21 cellular contexts compared by ENCODE assay signal in the genomic region with DNA sequence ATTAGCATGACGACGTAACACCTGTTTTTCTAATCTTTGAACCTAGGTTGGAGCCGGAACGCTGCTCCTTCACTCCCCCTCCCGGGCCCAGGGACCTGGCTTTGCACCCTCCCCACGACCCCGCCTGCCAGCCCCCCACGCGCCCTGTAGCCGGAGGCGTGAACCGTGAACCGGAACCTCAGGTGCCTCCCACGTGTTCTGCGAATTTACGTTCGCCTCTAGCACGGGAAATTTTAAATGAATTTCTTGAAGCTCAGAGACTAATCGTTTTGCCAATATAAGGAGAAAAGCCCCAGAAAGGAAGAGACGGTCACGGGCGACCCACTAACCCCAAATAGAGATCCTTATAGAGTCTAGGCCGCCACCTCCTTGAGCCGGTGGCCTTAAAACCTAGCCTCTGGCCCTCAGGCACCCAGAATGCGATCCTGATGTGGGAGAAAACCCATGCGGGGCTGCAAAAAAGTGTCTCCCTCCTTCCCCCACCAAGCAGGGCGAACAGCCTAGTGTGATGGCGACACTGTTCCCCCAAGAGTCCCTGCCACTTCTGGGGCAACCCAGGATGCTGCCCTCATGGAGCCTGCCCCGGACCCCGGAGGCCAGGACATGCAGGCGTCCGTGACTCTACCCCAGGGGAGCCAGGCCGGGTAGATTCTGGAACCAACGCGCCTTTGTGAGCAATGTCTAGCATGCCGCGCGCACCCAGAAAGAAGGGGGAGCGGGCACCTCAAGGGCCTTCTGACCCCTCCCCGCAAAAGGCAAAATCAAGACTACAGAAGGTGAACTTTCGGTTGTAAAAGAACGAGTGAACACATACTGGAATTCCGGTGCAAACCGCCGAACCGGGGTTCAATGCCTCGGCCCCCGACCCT. TPM values are rescaled to one million over a fixed set of nuclear protein-coding genes. Genes with fewer than 3 reads are reported as not detected.
DNase-seq lines count a peak whose midpoint lies in the region; ATAC-seq, FAIRE-seq and TF ChIP-seq lines count a peak whose summit lies in the region.
"Had no signal": no experiment of that assay in that cellular context is flagged by ENCODE, and none has a peak within 500 bp of the region (broad histone marks: within the 10 kb centered on the region; RNA-seq: fewer than 3 reads in every experiment).

No MANE protein-coding gene starts in this region.

- no peak overlapping the region for H3K27ac Mint-ChIP-seq in osteocyte (ENCODE audit: unreplicated experiment)
- H3K27ac Mint-ChIP-seq in stimulated activated naive CD8-positive, alpha-beta T cell treated with anti-CD3 and anti-CD28 coated beads, Interleukin-15, amount 100 ng/mL, for 72 hours, result peak overlapping the region in 1 of 2 donors; percentile 82
- H3K27ac Mint-ChIP-seq: activated T-helper 2 cell treated with anti-CD3 and anti-CD28 coated beads, Interferon-gamma antibody, Interleukin-2, Interleukin-4, amounts not matched to agents 10 μg/mL and 5 μg/mL and 100 μg/mL, durations not matched to agents 14 hours and 24 hours and 36 hours had no signal

- peak; percentile 35 for DNase-seq in GM20000 (ENCODE audit: low spot score)
- DNase-seq in kidney, result peak; percentile 83
- peak; percentile 71 for DNase-seq in osteocyte (ENCODE audit: extremely low spot score, unreplicated experiment)
- DNase-seq in COR-L47 (lab: John Stamatoyannopoulos, UW), result no peak
- no peak for DNase-seq in stimulated activated naive CD8-positive, alpha-beta T cell treated with anti-CD3 and anti-CD28 coated beads, Interleukin-15, amount 100 ng/mL, for 72 hours
- no peak for DNase-seq in tibial nerve (ENCODE audit: low spot score in 2 of 2)
- DNase-seq: AML-193, amniotic stem cell, caudate nucleus, heart left ventricle, NCI-H1105 treated with DMSO at 0.1 percent for 48 hours, NCI-H2171 treated with DMSO at 0.1 percent for 48 hours, spleen, SW 1271, transverse colon had no signal

- H3F3A ChIP-seq in SU-DHL-6 (ENCODE audit: insufficient read depth), result no peaks in the 10 kb centered on the region

- no peaks in the 10 kb centered on the region for H3K9me3 Mint-ChIP-seq in osteocyte (ENCODE audit: unreplicated experiment)
- H3K9me3 Mint-ChIP-seq in stimulated activated naive CD8-positive, alpha-beta T cell treated with anti-CD3 and anti-CD28 coated beads, Interleukin-15, amount 100 ng/mL, for 72 hours, result peaks cover 5 to 14% of the 10 kb centered on the region in 2 donors

- peaks cover 91% of the 10 kb centered on the region for H3K27me3 Mint-ChIP-seq in osteocyte (ENCODE audit: unreplicated experiment)
- no peaks in the 10 kb centered on the region for H3K27me3 Mint-ChIP-seq in stimulated activated naive CD8-positive, alpha-beta T cell treated with anti-CD3 and anti-CD28 coated beads, Interleukin-15, amount 100 ng/mL, for 72 hours

- TF ChIP-seq POLR2A in tibial nerve (IDR thresholded peaks at IDR 0.05), result no peak

- FAIRE-seq in kidney (lab: Jason Lieb, UNC), result no peak

- no peaks in the 10 kb centered on the region for H3K79me2 ChIP-seq in SU-DHL-6 (ENCODE audit: insufficient read depth, low read length)

- no peak overlapping the region for H3K27ac ChIP-seq in SU-DHL-6 (ENCODE audit: low read depth, low read length)
- H3K27ac ChIP-seq in kidney (ENCODE audit: low read depth in 2 of 2, low read length in 2 of 2), result peak overlapping the region; percentile 86 to 94
- H3K27ac ChIP-seq in tibial nerve, result no peak overlapping the region
- H3K27ac ChIP-seq: heart left ventricle, spleen, transverse colon had no signal

- no peak overlapping the region for H3K4me3 Mint-ChIP-seq in osteocyte (ENCODE audit: unreplicated experiment)
- H3K4me3 Mint-ChIP-seq in stimulated activated naive CD8-positive, alpha-beta T cell treated with anti-CD3 and anti-CD28 coated beads, Interleukin-15, amount 100 ng/mL, for 72 hours, result peak overlapping the region in 1 of 2 donors; percentile 35

- peak overlapping the region; percentile 43 for H2AFZ ChIP-seq in SU-DHL-6 (ENCODE audit: low read depth, low read length, severe bottlenecking)

- WGBS in tibial nerve, 2 donors, result 11 to 12% methylated on average over 30 to 47 of the region's 48 CpGs

- no peak for ATAC-seq in stimulated activated naive CD8-positive, alpha-beta T cell treated with anti-CD3 and anti-CD28 coated beads, Interleukin-15, amount 100 ng/mL, for 72 hours
- ATAC-seq in GM18519 (IDR thresholded peaks at IDR 0.05; ENCODE audit: low FRiP score, unreplicated experiment), result no peak
- ATAC-seq: heart left ventricle had no signal

- no peak for TF ChIP-seq CTCF in GM20000 (IDR thresholded peaks at IDR 0.05; ENCODE audit: extremely low read depth, missing control alignments)
- TF ChIP-seq CTCF in SU-DHL-6 (IDR thresholded peaks at IDR 0.05; ENCODE audit: insufficient read depth, low read length, poor library complexity, severe bottlenecking), result no peak
- TF ChIP-seq CTCF in kidney (IDR thresholded peaks at IDR 0.05; ENCODE audit: borderline replicate concordance, extremely low read depth, insufficient read depth), result no peak
- TF ChIP-seq CTCF in osteocyte (IDR thresholded peaks at IDR 0.05), result no peak
- no peak for TF ChIP-seq CTCF in tibial nerve (IDR thresholded peaks at IDR 0.05)

- H3K9me2 ChIP-seq in SU-DHL-6 (replicated peaks; ENCODE audit: insufficient read depth, low read length), result no peaks in the 10 kb centered on the region

- peaks cover 0 to 3% of the 10 kb centered on the region in 2 donors for H3K4me1 ChIP-seq in kidney (ENCODE audit: control insufficient read depth in 1 of 2, insufficient read depth in 1 of 2, low read depth in 1 of 2, low read length in 2 of 2)
- H3K4me1 ChIP-seq in tibial nerve, result peaks cover 0 to 47% (median 8%) of the 10 kb centered on the region in 4 donors

- no peaks in the 10 kb centered on the region for H4K20me1 ChIP-seq in SU-DHL-6 (ENCODE audit: low read depth, low read length)

- H3K36me3 ChIP-seq in SU-DHL-6 (ENCODE audit: low read length), result no peaks in the 10 kb centered on the region
- peaks cover 0 to 5% of the 10 kb centered on the region in 2 donors for H3K36me3 ChIP-seq in kidney (ENCODE audit: control insufficient read depth in 1 of 2, insufficient read depth in 2 of 2, low read length in 2 of 2)
- no peaks in the 10 kb centered on the region for H3K36me3 ChIP-seq in tibial nerve
- H3K36me3 ChIP-seq: heart left ventricle, spleen, transverse colon had no signal

- H3K27me3 ChIP-seq in SU-DHL-6 (ENCODE audit: low read length), result no peaks in the 10 kb centered on the region
- H3K27me3 ChIP-seq in tibial nerve, result peaks cover 5 to 99% of the 10 kb centered on the region in 2 donors

- intact Hi-C loops in kidney (cut with DNase I), result no loop called here

- peaks cover 2% of the 10 kb centered on the region for H3K36me3 Mint-ChIP-seq in osteocyte (ENCODE audit: unreplicated experiment)

- H3K4me1 Mint-ChIP-seq in osteocyte (ENCODE audit: unreplicated experiment), result peaks cover 35% of the 10 kb centered on the region
- peaks cover 42% of the 10 kb centered on the region for H3K4me1 Mint-ChIP-seq in stimulated activated naive CD8-positive, alpha-beta T cell treated with anti-CD3 and anti-CD28 coated beads, Interleukin-15, amount 100 ng/mL, for 72 hours

- H3K4me3 ChIP-seq in SU-DHL-6 (ENCODE audit: insufficient read depth, low read length, poor library complexity, severe bottlenecking) (no peak overlapping the region), kidney (ENCODE audit: low read length in 2 of 2) (peak overlapping the region; percentile 33 to 77), tibial nerve (no peak overlapping the region)
- H3K4me3 ChIP-seq: heart left ventricle, spleen, transverse colon had no signal

- no peak overlapping the region for H3K4me2 ChIP-seq in SU-DHL-6 (ENCODE audit: low read depth, low read length, poor library complexity, severe bottlenecking)

- H3K9me3 ChIP-seq in SU-DHL-6 (ENCODE audit: insufficient read depth, low read length) (no peaks in the 10 kb centered on the region), kidney (ENCODE audit: control insufficient read depth in 1 of 2, low read length in 2 of 2) (no peaks in the 10 kb centered on the region), tibial nerve (no peaks in the 10 kb centered on the region)
- H3K9me3 ChIP-seq: heart left ventricle, transverse colon had no signal

- TF ChIP-seq EP300 in tibial nerve (IDR thresholded peaks at IDR 0.05), result no peak

- H3K9ac ChIP-seq in SU-DHL-6 (ENCODE audit: low read length) (no peak overlapping the region), kidney (ENCODE audit: low read length in 2 of 2) (peak overlapping the region; percentile 24 to 67)

RNA-seq across cellular contexts. Expression of a gene that starts 2.7 kb away (rescaled TPM):
- 31.8 TPM for total RNA-seq in kidney
- 4.4 TPM for polyA plus RNA-seq in kidney (ENCODE audit: insufficient read depth, low read depth, low replicate concordance)
- total RNA-seq in osteocyte, result 1.6 and 2.6 TPM in 2 replicates
- total RNA-seq in tibial nerve, result not detected
- total RNA-seq: activated T-helper 2 cell treated with anti-CD3 and anti-CD28 coated beads, Interferon-gamma antibody, Interleukin-2, Interleukin-4, amounts not matched to agents 10 μg/mL and 5 μg/mL and 100 μg/mL, durations not matched to agents 14 hours and 24 hours and 36 hours; fibroblast of lung; mononuclear cell; RPMI7951; spleen; transverse colon had no signal
- polyA plus RNA-seq: fibroblast of lung, heart left ventricle, spleen had no signal

Comparison
In these comparisons a context has a peak if more than half of its experiments do, and no peak if none do; other contexts are left out.
1. DNase-seq: peak in GM20000 (single experiment), kidney (single experiment) and osteocyte (single experiment); none in COR-L47 (single experiment), stimulated activated naive CD8-positive, alpha-beta T cell treated with anti-CD3 and anti-CD28 coated beads, Interleukin-15, amount 100 ng/mL, for 72 hours (0 of 2) and tibial nerve (0 of 2).
2. H3K27ac ChIP-seq: peak in kidney (2 of 2); none in SU-DHL-6 (single experiment) and tibial nerve (0 of 4).
3. H3K4me3 ChIP-seq: peak in kidney (2 of 2); none in SU-DHL-6 (single experiment) and tibial nerve (0 of 4).